ENCODE assay signal across 1 cellular context in genomic region chr5:150661086-150661485, GRCh38.
TF ChIP-seq lines count a peak whose summit lies in the region.

A gene with protein sequence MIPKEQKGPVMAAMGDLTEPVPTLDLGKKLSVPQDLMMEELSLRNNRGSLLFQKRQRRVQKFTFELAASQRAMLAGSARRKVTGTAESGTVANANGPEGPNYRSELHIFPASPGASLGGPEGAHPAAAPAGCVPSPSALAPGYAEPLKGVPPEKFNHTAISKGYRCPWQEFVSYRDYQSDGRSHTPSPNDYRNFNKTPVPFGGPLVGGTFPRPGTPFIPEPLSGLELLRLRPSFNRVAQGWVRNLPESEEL (plus strand): TSS chr5:150661251. CDS start chr5:150662942, 1,691 bp downstream.

TF ChIP-seq in HepG2, 621 proteins besides CTCF, POLR2A, EP300 and RAD21 (continued from another document):
- TF ChIP-seq ZNF790 (CRISPR knock-in tag; IDR thresholded peaks at IDR 0.05; ENCODE audit: borderline replicate concordance), result no peak
- no peak for TF ChIP-seq NKX3-1 (CRISPR knock-in tag; IDR thresholded peaks at IDR 0.05)
- TF ChIP-seq RNF2 (conservative IDR thresholded peaks at IDR 0.05; ENCODE audit: low read depth), result no peak
- TF ChIP-seq ZNF557 (CRISPR knock-in tag; IDR thresholded peaks at IDR 0.05), result no peak
- TF ChIP-seq ZNF205 (CRISPR knock-in tag; IDR thresholded peaks at IDR 0.05), result no peak
- TF ChIP-seq ZNF451 (CRISPR knock-in tag; IDR thresholded peaks at IDR 0.05), result no peak
- TF ChIP-seq ZNF747 (CRISPR knock-in tag; IDR thresholded peaks at IDR 0.05; ENCODE audit: borderline replicate concordance), result no peak
- TF ChIP-seq HDAC2 (CRISPR knock-in tag; IDR thresholded peaks at IDR 0.05), result no peak
- TF ChIP-seq ZNF558 (CRISPR knock-in tag; IDR thresholded peaks at IDR 0.05; ENCODE audit: borderline replicate concordance), result no peak
- TF ChIP-seq TOPORS (CRISPR knock-in tag; IDR thresholded peaks at IDR 0.05), result no peak
TF ChIP-seq in HepG2: peak in this region for 0.
